ENCODE assay signal across 1 cellular context in the genomic region with DNA sequence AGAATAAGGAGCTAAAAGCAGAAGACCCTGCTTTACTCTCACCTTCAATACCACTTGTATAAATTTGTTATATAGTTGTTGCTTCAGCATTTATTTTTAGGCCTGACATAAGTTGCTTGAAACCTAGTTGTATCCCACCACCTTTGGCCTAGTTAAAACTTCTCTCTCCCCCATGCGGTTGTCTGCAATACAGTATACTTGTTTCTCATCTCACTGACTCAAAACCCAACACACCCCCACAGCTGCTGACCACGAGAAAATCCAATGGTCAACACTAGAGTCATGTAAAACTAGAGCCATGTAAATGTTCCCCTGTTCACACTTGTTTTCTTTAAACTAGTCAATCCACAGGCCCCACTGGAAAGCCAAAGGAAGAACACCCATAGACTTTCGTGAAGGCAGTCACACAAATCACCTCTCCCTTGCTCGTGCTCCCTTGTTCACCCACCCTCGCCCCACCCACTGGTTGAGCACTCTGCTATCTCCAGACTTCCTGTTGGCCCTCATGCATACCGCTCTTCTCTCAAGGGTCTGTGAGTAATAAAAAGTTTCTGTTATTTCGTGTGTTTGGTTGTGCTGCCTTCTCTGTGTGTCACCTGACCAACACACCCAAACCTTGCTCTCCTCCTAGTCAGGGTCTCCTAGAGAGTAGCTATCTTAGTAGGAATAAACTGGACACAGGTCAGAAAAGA.
TF ChIP-seq lines count a peak whose summit lies in the region.

No MANE protein-coding gene starts in this region.

TF ChIP-seq in WTC11, 78 proteins besides CTCF, POLR2A, EP300 and RAD21 (continued from another document):
- TF ChIP-seq, protein P1, sequence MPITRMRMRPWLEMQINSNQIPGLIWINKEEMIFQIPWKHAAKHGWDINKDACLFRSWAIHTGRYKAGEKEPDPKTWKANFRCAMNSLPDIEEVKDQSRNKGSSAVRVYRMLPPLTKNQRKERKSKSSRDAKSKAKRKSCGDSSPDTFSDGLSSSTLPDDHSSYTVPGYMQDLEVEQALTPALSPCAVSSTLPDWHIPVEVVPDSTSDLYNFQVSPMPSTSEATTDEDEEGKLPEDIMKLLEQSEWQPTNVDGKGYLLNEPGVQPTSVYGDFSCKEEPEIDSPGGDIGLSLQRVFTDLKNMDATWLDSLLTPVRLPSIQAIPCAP (CRISPR knock-in tag; IDR thresholded peaks at IDR 0.05), result no peak
- TF ChIP-seq, protein P2, sequence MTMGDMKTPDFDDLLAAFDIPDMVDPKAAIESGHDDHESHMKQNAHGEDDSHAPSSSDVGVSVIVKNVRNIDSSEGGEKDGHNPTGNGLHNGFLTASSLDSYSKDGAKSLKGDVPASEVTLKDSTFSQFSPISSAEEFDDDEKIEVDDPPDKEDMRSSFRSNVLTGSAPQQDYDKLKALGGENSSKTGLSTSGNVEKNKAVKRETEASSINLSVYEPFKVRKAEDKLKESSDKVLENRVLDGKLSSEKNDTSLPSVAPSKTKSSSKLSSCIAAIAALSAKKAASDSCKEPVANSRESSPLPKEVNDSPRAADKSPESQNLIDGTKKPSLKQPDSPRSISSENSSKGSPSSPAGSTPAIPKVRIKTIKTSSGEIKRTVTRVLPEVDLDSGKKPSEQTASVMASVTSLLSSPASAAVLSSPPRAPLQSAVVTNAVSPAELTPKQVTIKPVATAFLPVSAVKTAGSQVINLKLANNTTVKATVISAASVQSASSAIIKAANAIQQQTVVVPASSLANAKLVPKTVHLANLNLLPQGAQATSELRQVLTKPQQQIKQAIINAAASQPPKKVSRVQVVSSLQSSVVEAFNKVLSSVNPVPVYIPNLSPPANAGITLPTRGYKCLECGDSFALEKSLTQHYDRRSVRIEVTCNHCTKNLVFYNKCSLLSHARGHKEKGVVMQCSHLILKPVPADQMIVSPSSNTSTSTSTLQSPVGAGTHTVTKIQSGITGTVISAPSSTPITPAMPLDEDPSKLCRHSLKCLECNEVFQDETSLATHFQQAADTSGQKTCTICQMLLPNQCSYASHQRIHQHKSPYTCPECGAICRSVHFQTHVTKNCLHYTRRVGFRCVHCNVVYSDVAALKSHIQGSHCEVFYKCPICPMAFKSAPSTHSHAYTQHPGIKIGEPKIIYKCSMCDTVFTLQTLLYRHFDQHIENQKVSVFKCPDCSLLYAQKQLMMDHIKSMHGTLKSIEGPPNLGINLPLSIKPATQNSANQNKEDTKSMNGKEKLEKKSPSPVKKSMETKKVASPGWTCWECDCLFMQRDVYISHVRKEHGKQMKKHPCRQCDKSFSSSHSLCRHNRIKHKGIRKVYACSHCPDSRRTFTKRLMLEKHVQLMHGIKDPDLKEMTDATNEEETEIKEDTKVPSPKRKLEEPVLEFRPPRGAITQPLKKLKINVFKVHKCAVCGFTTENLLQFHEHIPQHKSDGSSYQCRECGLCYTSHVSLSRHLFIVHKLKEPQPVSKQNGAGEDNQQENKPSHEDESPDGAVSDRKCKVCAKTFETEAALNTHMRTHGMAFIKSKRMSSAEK (CRISPR knock-in tag; IDR thresholded peaks at IDR 0.05; ENCODE audit: borderline replicate concordance), result no peak
- no peak for TF ChIP-seq ELF4 (CRISPR knock-in tag; IDR thresholded peaks at IDR 0.05; ENCODE audit: low read depth)
